8 cellular contexts compared by ENCODE assay signal in the genomic region with DNA sequence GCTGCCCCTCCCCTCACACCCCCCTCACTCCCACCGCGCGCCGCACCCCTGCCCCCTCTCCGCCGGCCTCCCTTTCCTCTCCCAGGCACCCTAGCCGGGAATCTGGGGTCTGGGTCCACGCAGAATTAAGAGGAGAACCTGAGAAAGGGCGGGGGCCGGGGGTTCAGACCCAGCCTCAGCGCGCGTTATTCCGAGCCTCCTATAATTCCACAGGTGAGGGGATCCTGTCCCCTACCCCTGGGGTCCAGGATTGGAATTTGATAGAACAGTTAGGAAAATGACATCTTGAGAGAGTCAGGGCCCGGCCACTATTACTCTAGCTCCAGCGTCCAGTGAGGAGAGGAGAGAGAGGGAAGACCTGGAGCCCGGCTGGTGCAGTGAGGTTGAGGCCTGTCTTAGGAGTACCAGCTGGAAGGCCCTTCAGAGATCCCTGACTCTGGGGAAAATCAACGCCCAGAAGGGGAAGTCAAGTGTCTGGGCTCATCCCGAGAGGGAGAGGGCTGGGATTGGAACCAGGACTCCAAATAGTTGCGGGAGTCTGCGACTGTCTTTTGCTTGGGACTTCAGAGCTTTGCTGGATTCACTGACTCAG. TPM values are rescaled to one million over a fixed set of nuclear protein-coding genes. Genes with fewer than 3 reads are reported as not detected.
DNase-seq lines count a peak whose midpoint lies in the region; ATAC-seq and TF ChIP-seq lines count a peak whose summit lies in the region.

No MANE protein-coding gene starts in this region.

- no peak overlapping the region for H3K9ac ChIP-seq in SK-N-MC (ENCODE audit: insufficient read length)

- H3K36me3 ChIP-seq in SK-N-MC (ENCODE audit: insufficient read depth, low read length), result no peaks in the 10 kb centered on the region
- no peaks in the 10 kb centered on the region for H3K36me3 ChIP-seq in esophagus (ENCODE audit: control insufficient read depth in 2 of 2, insufficient read depth in 2 of 2, low read length in 1 of 2)
- H3K36me3 ChIP-seq in ovary, result no peaks in the 10 kb centered on the region

- TF ChIP-seq CTCF in GM12865 (IDR thresholded peaks at IDR 0.05; ENCODE audit: insufficient read depth, low read depth, low read length, missing control alignments) (no peak), ovary (IDR thresholded peaks at IDR 0.05) (no peak)

- H3K4me1 ChIP-seq in esophagus (ENCODE audit: control insufficient read depth in 2 of 2, insufficient read depth in 2 of 2, low read length in 1 of 2), result peaks cover 2 to 17% of the 10 kb centered on the region in 2 donors
- H3K4me1 ChIP-seq in ovary (ENCODE audit: insufficient read depth), result no peaks in the 10 kb centered on the region

- peak overlapping the region; percentile 70 for H3K4me3 ChIP-seq in GM12865 (ENCODE audit: low read depth, low read length)
- peak overlapping the region; percentile 84 for H3K4me3 ChIP-seq in SK-N-MC
- peak overlapping the region; percentile 52 to 69 for H3K4me3 ChIP-seq in esophagus (ENCODE audit: low read depth in 1 of 2, low read length in 2 of 2)
- peak overlapping the region; percentile 83 for H3K4me3 ChIP-seq in ovary

- no peak for TF ChIP-seq EP300 in ovary (IDR thresholded peaks at IDR 0.05)

- TF ChIP-seq POLR2A in ovary (IDR thresholded peaks at IDR 0.05), result no peak

- H3K27ac ChIP-seq in SK-N-MC (peak overlapping the region; percentile 68; the same call in 1 of the 2 replicates), esophagus (ENCODE audit: low read depth in 2 of 2, low read length in 1 of 2) (peak overlapping the region; percentile 90 to 94), ovary (peak overlapping the region; percentile 61 to 93)

- DNase-seq in GM12865 (ENCODE audit: low read depth) (peak; percentile 47), SK-N-MC (ENCODE audit: low read depth, low spot score) (no peak), ovary (peak in 1 of 5 donors; percentile 17), NAMALWA (ENCODE audit: low spot score) (no peak), amniotic stem cell (lab: John Stamatoyannopoulos, UW) (no peak)

- intact Hi-C loops in ovary (cut with DNase I), result loop anchor here (5.0 kb wide), 2 partner anchors 128 to 133 kb away; a partner anchor contains a TSS

- ATAC-seq in HG02571 (IDR thresholded peaks at IDR 0.05; ENCODE audit: unreplicated experiment), result no peak
- ATAC-seq in HG02763 (IDR thresholded peaks at IDR 0.05; ENCODE audit: unreplicated experiment), result no peak

- WGBS in esophagus, 2 donors, result 33 to 35% methylated on average over 21 of the region's 21 CpGs
- 26 to 30% (median 27%) methylated on average over 21 of the region's 21 CpGs for WGBS in ovary, 3 donors

- H3K9me3 ChIP-seq in SK-N-MC (ENCODE audit: low read depth, low read length), result no peaks in the 10 kb centered on the region
- no peaks in the 10 kb centered on the region for H3K9me3 ChIP-seq in esophagus (ENCODE audit: control insufficient read depth in 2 of 2, insufficient read depth in 1 of 2, low read depth in 1 of 2, low read length in 1 of 2)
- no peaks in the 10 kb centered on the region for H3K9me3 ChIP-seq in ovary

- H3K27me3 ChIP-seq in esophagus (ENCODE audit: control insufficient read depth in 1 of 2, insufficient read depth in 2 of 2, low read length in 2 of 2) (no peaks in the 10 kb centered on the region), ovary (no peaks in the 10 kb centered on the region)

RNA-seq across cellular contexts. Expression of a gene that starts 17.3 kb away (rescaled TPM):
- polyA plus RNA-seq in esophagus, result 10 to 100 TPM; 43.7 to 55.0 TPM
- total RNA-seq in ovary, result 10 to 100 TPM in 1 of 7 donors, 1 to 10 TPM in 5, under 1 TPM in 1; 0.51 to 63.0 (median 2.7) TPM
- polyA plus RNA-seq in ovary, result 1 to 10 TPM in 1 of 2 donors, under 1 TPM in 1; 0.23 to 1.8 TPM

RNA-seq across cellular contexts. Expression of a gene that starts 24.7 kb away (rescaled TPM):
- polyA plus RNA-seq in esophagus, result 10 to 100 TPM; 57.5 to 98.6 TPM
- total RNA-seq in ovary, result 10 to 100 TPM; 20.2 to 51.4 (median 23.4) TPM
- 10 to 100 TPM; 33.0 to 64.9 TPM for polyA plus RNA-seq in ovary

RNA-seq across cellular contexts. Expression of a gene that starts 55.2 kb away (rescaled TPM):
- polyA plus RNA-seq in esophagus (10 to 100 TPM; 68.4 to 98.1 TPM), ovary (10 to 100 TPM; 20.1 to 24.1 TPM)
- 10 to 100 TPM; 26.1 to 66.3 (median 53.5) TPM for total RNA-seq in ovary

Comparison
In these comparisons a context has a peak if more than half of its experiments do, and no peak if none do; other contexts are left out.
1. RNA of a gene that starts 17.3 kb away (polyA plus RNA-seq): 43.7 to 55.0 TPM in esophagus; 0.23 to 1.8 TPM in ovary; every median in the first group is over 10 times any median in the second.
2. Peak in every context shown above with its lines, with median percentiles within 50 percentile points of each other: H3K4me3 ChIP-seq and H3K27ac ChIP-seq.